ENCODE assay signal across 9 cellular contexts in genomic region chr15:85047271-85047948, GRCh38.
DNase-seq lines count a peak whose midpoint lies in the region; ATAC-seq and TF ChIP-seq lines count a peak whose summit lies in the region.
"Had no signal": no experiment of that assay in that cellular context is flagged by ENCODE, and none has a peak within 500 bp of the region (broad histone marks: within the 10 kb centered on the region; RNA-seq: fewer than 3 reads in every experiment).

No MANE protein-coding gene starts in this region.

- H3K27ac Mint-ChIP-seq in stimulated activated naive CD8-positive, alpha-beta T cell treated with anti-CD3 and anti-CD28 coated beads, Interleukin-15, amount 100 ng/mL, for 72 hours = peak overlapping the region in 1 of 2 donors; percentile 73
- H3K27ac Mint-ChIP-seq: activated T-cell treated with anti-CD3 and anti-CD28 coated beads, Interleukin-2, amount 50 U/mL, for 72 hours had no signal

- TF ChIP-seq CTCF in HFF-Myc (IDR thresholded peaks at IDR 0.05; ENCODE audit: low read depth, low read length, missing control alignments) (no peak), VCaP (conservative IDR thresholded peaks at IDR 0.05) (no peak), right atrium auricular region (IDR thresholded peaks at IDR 0.05) (no peak)

- no peaks in the 10 kb centered on the region for H3K27me3 Mint-ChIP-seq in stimulated activated naive CD8-positive, alpha-beta T cell treated with anti-CD3 and anti-CD28 coated beads, Interleukin-15, amount 100 ng/mL, for 72 hours

- DNase-seq in ACHN (peak; percentile 73), HFF-Myc (ENCODE audit: extremely low read depth, low read depth) (peak; percentile 85), right atrium auricular region (ENCODE audit: low spot score) (peak; percentile 66), HPDE6-E6E7 (ENCODE audit: extremely low spot score) (no peak), NOMO-1 treated with dmso at 0.1 percent for 144 hours (lab: John Stamatoyannopoulos, UW; ENCODE audit: unreplicated experiment) (no peak)
- no peak for DNase-seq in stimulated activated naive CD8-positive, alpha-beta T cell treated with anti-CD3 and anti-CD28 coated beads, Interleukin-15, amount 100 ng/mL, for 72 hours
- DNase-seq: activated T-cell treated with anti-CD3 and anti-CD28 coated beads, Interleukin-2, amount 50 U/mL, for 72 hours had no signal

- in situ Hi-C loops in ACHN (cut with HindIII; ENCODE audit: low pct_ligation_motif_present, low pct_unique_long_range_greater_than_20kb, low sequenced_read_pairs) = no loop called here

- no peaks in the 10 kb centered on the region for H3K9me3 Mint-ChIP-seq in stimulated activated naive CD8-positive, alpha-beta T cell treated with anti-CD3 and anti-CD28 coated beads, Interleukin-15, amount 100 ng/mL, for 72 hours
- H3K9me3 Mint-ChIP-seq: activated T-cell treated with anti-CD3 and anti-CD28 coated beads, Interleukin-2, amount 50 U/mL, for 72 hours had no signal

- no peaks in the 10 kb centered on the region for H3K36me3 ChIP-seq in right atrium auricular region

- H3K4me3 Mint-ChIP-seq in stimulated activated naive CD8-positive, alpha-beta T cell treated with anti-CD3 and anti-CD28 coated beads, Interleukin-15, amount 100 ng/mL, for 72 hours = peak overlapping the region; percentile 23 to 25
- H3K4me3 Mint-ChIP-seq: activated T-cell treated with anti-CD3 and anti-CD28 coated beads, Interleukin-2, amount 50 U/mL, for 72 hours had no signal

- peak; percentile 90 for ATAC-seq in stimulated activated naive CD8-positive, alpha-beta T cell treated with anti-CD3 and anti-CD28 coated beads, Interleukin-15, amount 100 ng/mL, for 72 hours
- no peak for ATAC-seq in GM21367 (IDR thresholded peaks at IDR 0.05; ENCODE audit: unreplicated experiment)

- no peaks in the 10 kb centered on the region for H3K9me3 ChIP-seq in right atrium auricular region

- H3K27ac ChIP-seq in VCaP (peak overlapping the region; percentile 38; the same call in 1 of the 2 replicates), right atrium auricular region (peak overlapping the region; percentile 32 to 66)

- no peak overlapping the region; the same call in 1 of the 2 replicates for H3K4me3 ChIP-seq in HFF-Myc (replicated peaks; ENCODE audit: low read depth, low read length)
- H3K4me3 ChIP-seq in right atrium auricular region = no peak overlapping the region

- H3K27me3 ChIP-seq in right atrium auricular region = no peaks in the 10 kb centered on the region

- peaks cover 53% of the 10 kb centered on the region for H3K4me1 Mint-ChIP-seq in stimulated activated naive CD8-positive, alpha-beta T cell treated with anti-CD3 and anti-CD28 coated beads, Interleukin-15, amount 100 ng/mL, for 72 hours

- peaks cover 0 to 15% of the 10 kb centered on the region in 2 donors for H3K4me1 ChIP-seq in right atrium auricular region

Comparison
In these comparisons a context has a peak if more than half of its experiments do, and no peak if none do; other contexts are left out.
1. DNase-seq: peak in ACHN (single experiment), HFF-Myc (single experiment) and right atrium auricular region (single experiment); none in stimulated activated naive CD8-positive, alpha-beta T cell treated with anti-CD3 and anti-CD28 coated beads, Interleukin-15, amount 100 ng/mL, for 72 hours (0 of 2), HPDE6-E6E7 (single experiment) and NOMO-1 treated with dmso at 0.1 percent for 144 hours (single experiment).